Comparison of ENCODE assay signal across 19 cellular contexts in the genomic region with DNA sequence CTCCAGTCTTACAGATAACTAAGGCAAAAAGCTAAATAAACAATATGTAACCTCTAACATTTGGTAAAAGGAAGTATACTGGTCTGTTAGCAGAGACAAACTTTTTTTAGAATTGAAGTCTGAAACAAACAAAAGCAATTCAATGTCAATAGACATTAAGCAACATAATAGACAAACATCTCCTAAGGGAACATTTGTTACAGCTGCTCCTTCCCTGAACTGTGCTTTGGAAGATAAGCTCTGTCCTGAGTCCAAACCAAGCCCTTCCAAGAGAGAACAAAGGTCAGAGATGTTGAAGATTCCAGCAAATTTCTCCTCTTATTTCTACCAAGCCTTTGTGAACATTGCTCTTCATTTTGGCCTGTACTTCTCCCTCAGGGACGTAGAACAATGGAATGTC. TPM values are rescaled to one million over a fixed set of nuclear protein-coding genes. Genes with fewer than 3 reads are reported as not detected.
DNase-seq lines count a peak whose midpoint lies in the region; ATAC-seq and TF ChIP-seq lines count a peak whose summit lies in the region.
"Had no signal": no experiment of that assay in that cellular context is flagged by ENCODE, and none has a peak within 500 bp of the region (broad histone marks: within the 10 kb centered on the region; RNA-seq: fewer than 3 reads in every experiment).

No MANE protein-coding gene starts in this region.

- H3K36me3 Mint-ChIP-seq in progenitor cell of endocrine pancreas (ENCODE audit: insufficient read depth), result no peaks in the 10 kb centered on the region

- H3K4me2 ChIP-seq in hepatocyte, result peak overlapping the region; percentile 6
- H3K4me2 ChIP-seq: KMS-11 had no signal

- no peak for TF ChIP-seq CTCF in hepatocyte (IDR thresholded peaks at IDR 0.05; ENCODE audit: poor library complexity)
- no peak for TF ChIP-seq CTCF in progenitor cell of endocrine pancreas (IDR thresholded peaks at IDR 0.05; ENCODE audit: unreplicated experiment)

- DNase-seq in HAP-1 (ENCODE audit: low spot score in 2 of 2), result peak; percentile 26 to 85
- DNase-seq in hepatocyte (ENCODE audit: low spot score), result peak; percentile 46
- DNase-seq in progenitor cell of endocrine pancreas (ENCODE audit: low spot score, unreplicated experiment), result no peak
- DNase-seq in COR-L47 (lab: John Stamatoyannopoulos, UW), result no peak
- no peak for DNase-seq in hippocampal formation (lab: John Stamatoyannopoulos, UW)
- no peak for DNase-seq in stimulated activated CD4-positive, alpha-beta T cell treated with anti-CD3 and anti-CD28 coated beads, Interleukin-4, amount 100 ng/mL, for 4 hours
- DNase-seq: activated CD4-positive, alpha-beta T cell treated with anti-CD3 and anti-CD28 coated beads for 1 hour; activated CD8-positive, alpha-beta memory T cell treated with anti-CD3 and anti-CD28 coated beads, Interleukin-2, amount 50 U/mL, for 4 hours; brain microvascular endothelial cell; effector memory CD4-positive, alpha-beta T cell; NCI-H1105 treated with DMSO at 0.1 percent for 48 hours; NCI-H2227 treated with DMSO at 0.1 percent for 48 hours; T-helper 17 cell had no signal

- in situ Hi-C loops in HAP-1 (cut with MboI; ENCODE audit: low sequenced_read_pairs), result no loop called here

- H3K4me3 ChIP-seq in HAP-1 (no peak overlapping the region), ectodermal cell (ENCODE audit: insufficient read depth, low read depth, low read length) (no peak overlapping the region), hepatocyte (no peak overlapping the region)

- no peak overlapping the region for H2AFZ ChIP-seq in hepatocyte

- no peaks in the 10 kb centered on the region for H3K79me2 ChIP-seq in hepatocyte

- no peak for ATAC-seq in GM19455 (IDR thresholded peaks at IDR 0.05; ENCODE audit: unreplicated experiment)
- ATAC-seq: T-helper 17 cell had no signal

- no peaks in the 10 kb centered on the region for H3K9me2 ChIP-seq in hepatocyte (replicated peaks; ENCODE audit: insufficient read depth)

- H3K27ac ChIP-seq in ectodermal cell (ENCODE audit: insufficient read depth, low read depth, low read length, poor library complexity, severe bottlenecking) (peak overlapping the region; percentile 41), hepatocyte (no peak overlapping the region)
- H3K27ac ChIP-seq: brain microvascular endothelial cell, KMS-11 had no signal

- WGBS in ectodermal cell, 2 experiments, result 0% methylated on average over 1 of the region's 1 CpG; no CpG with 5 or more reads in 1 of the 2 experiments
- WGBS in hepatocyte (ENCODE audit: low lambda C conversion rate, missing lambda C conversion rate), result 36% methylated on average over 1 of the region's 1 CpG

- no peaks in the 10 kb centered on the region for H3K9me3 Mint-ChIP-seq in progenitor cell of endocrine pancreas (ENCODE audit: low read depth)

- H3K27ac Mint-ChIP-seq in progenitor cell of endocrine pancreas, result peak overlapping the region; percentile 81
- H3K27ac Mint-ChIP-seq: T-helper 17 cell had no signal

- H3K4me1 ChIP-seq in HAP-1 (peaks cover 14% of the 10 kb centered on the region), ectodermal cell (ENCODE audit: control insufficient read depth, insufficient read depth, low read length) (peaks cover 37% of the 10 kb centered on the region), hepatocyte (ENCODE audit: insufficient read depth) (peaks cover 4% of the 10 kb centered on the region)

- no peak overlapping the region for H3K4me3 Mint-ChIP-seq in progenitor cell of endocrine pancreas (ENCODE audit: low read depth)
- H3K4me3 Mint-ChIP-seq: T-helper 17 cell had no signal

- H3K27me3 ChIP-seq in HAP-1 (ENCODE audit: low read depth) (no peaks in the 10 kb centered on the region), ectodermal cell (ENCODE audit: control insufficient read depth, insufficient read depth, low read length, poor library complexity, severe bottlenecking) (no peaks in the 10 kb centered on the region), hepatocyte (no peaks in the 10 kb centered on the region)
- H3K27me3 ChIP-seq: brain microvascular endothelial cell had no signal

- no peaks in the 10 kb centered on the region for H4K20me1 ChIP-seq in hepatocyte (ENCODE audit: insufficient read depth, poor library complexity, severe bottlenecking)

- peaks cover 25% of the 10 kb centered on the region for H3K4me1 Mint-ChIP-seq in progenitor cell of endocrine pancreas (ENCODE audit: low read depth)
- H3K4me1 Mint-ChIP-seq: T-helper 17 cell had no signal

- no peaks in the 10 kb centered on the region for H3K36me3 ChIP-seq in HAP-1 (replicated peaks)
- H3K36me3 ChIP-seq in ectodermal cell (ENCODE audit: control insufficient read depth, insufficient read depth, low read length), result no peaks in the 10 kb centered on the region
- no peaks in the 10 kb centered on the region for H3K36me3 ChIP-seq in hepatocyte (replicated peaks; ENCODE audit: insufficient read depth, low read depth)
- H3K36me3 ChIP-seq: brain microvascular endothelial cell had no signal

- no peaks in the 10 kb centered on the region for H3K27me3 Mint-ChIP-seq in progenitor cell of endocrine pancreas

- H3K9me3 ChIP-seq in HAP-1 (no peaks in the 10 kb centered on the region), ectodermal cell (ENCODE audit: control insufficient read depth, low read length) (no peaks in the 10 kb centered on the region), hepatocyte (ENCODE audit: low read depth) (no peaks in the 10 kb centered on the region)

RNA-seq across cellular contexts. Expression of gene FMO2, which starts 25.3 kb away (rescaled TPM):
- polyA plus RNA-seq in ectodermal cell (2013, experiment 1 of 4), result 0.22 TPM
- polyA plus RNA-seq in ectodermal cell (2013, experiment 2 of 4), result 0.27 TPM
- 0.27 TPM for polyA plus RNA-seq in ectodermal cell (2013, experiment 3 of 4)
- 0.45 TPM for polyA plus RNA-seq in ectodermal cell (2013, experiment 4 of 4)
- total RNA-seq in hepatocyte, result 0.70 and 2.0 TPM in 2 replicates
- not detected in 2 replicates for polyA plus RNA-seq in hepatocyte
- not detected in 2 replicates for total RNA-seq in progenitor cell of endocrine pancreas
- total RNA-seq: glomerular endothelial cell, kidney epithelial cell, T-helper 17 cell had no signal

RNA-seq across cellular contexts. Expression of gene FMO1, which starts 37.9 kb away (rescaled TPM):
- 0.39 TPM for polyA plus RNA-seq in ectodermal cell (2013, experiment 1 of 4)
- 0.21 TPM for polyA plus RNA-seq in ectodermal cell (2013, experiment 2 of 4)
- polyA plus RNA-seq in ectodermal cell (2013, experiment 3 of 4), result 0.27 TPM
- polyA plus RNA-seq in ectodermal cell (2013, experiment 4 of 4), result 0.36 TPM
- total RNA-seq in hepatocyte (71.2 and 79.6 TPM in 2 replicates), progenitor cell of endocrine pancreas (0.67 TPM in 1 of 2 replicates, not detected in the other)
- 49.4 and 51.2 TPM in 2 replicates for polyA plus RNA-seq in hepatocyte
- total RNA-seq: glomerular endothelial cell, kidney epithelial cell, pulmonary artery endothelial cell, T-helper 17 cell had no signal

Comparison
In these comparisons a context has a peak if more than half of its experiments do, and no peak if none do; other contexts are left out.
1. DNase-seq: peak in HAP-1 (2 of 2) and hepatocyte (single experiment); none in progenitor cell of endocrine pancreas (single experiment), COR-L47 (single experiment), hippocampal formation (0 of 2) and stimulated activated CD4-positive, alpha-beta T cell treated with anti-CD3 and anti-CD28 coated beads, Interleukin-4, amount 100 ng/mL, for 4 hours (0 of 2).
2. RNA of gene FMO1, which starts 37.9 kb away (total RNA-seq): 71.2 to 79.6 TPM in hepatocyte; 0.67 TPM in progenitor cell of endocrine pancreas; every median in the first group is over 10 times any median in the second.